11 cellular contexts compared by ENCODE assay signal in genomic region chr15:49876401-49877038, GRCh38.
DNase-seq lines count a peak whose midpoint lies in the region; TF ChIP-seq lines count a peak whose summit lies in the region.
"Had no signal": no experiment of that assay in that cellular context is flagged by ENCODE, and none has a peak within 500 bp of the region (broad histone marks: within the 10 kb centered on the region; RNA-seq: fewer than 3 reads in every experiment).

No MANE protein-coding gene starts in this region.

- no peak for TF ChIP-seq POLR2A in lower leg skin (IDR thresholded peaks at IDR 0.05)

- no peaks in the 10 kb centered on the region for H3K79me2 ChIP-seq in MM.1S (ENCODE audit: low read length)

- intact Hi-C loops in lower leg skin (cut with DNase I; ENCODE audit: low total_unique reads) = no loop called here

- H3F3A ChIP-seq in MM.1S (ENCODE audit: insufficient read depth, low read length) = no peaks in the 10 kb centered on the region

- no peaks in the 10 kb centered on the region for H3K9me2 ChIP-seq in MM.1S (replicated peaks; ENCODE audit: insufficient read depth, low read length)

- H3K4me3 ChIP-seq in AG09309 (ENCODE audit: control insufficient read depth, low read depth, low read length) (no peak overlapping the region), MM.1S (ENCODE audit: low read length) (no peak overlapping the region), epithelial cell of esophagus (ENCODE audit: low read length) (no peak overlapping the region), muscle layer of colon (ENCODE audit: low read depth in 1 of 2, low read length in 2 of 2) (no peak overlapping the region), lower leg skin (ENCODE audit: low read depth, poor library complexity, severe bottlenecking) (no peak overlapping the region)
- H3K4me3 ChIP-seq: BLaER1 treated with 17β-estradiol and CSF1 and Interleukin-3, amounts not matched to agents 10 nM and 100 nM had no signal

- H3K27ac ChIP-seq in MM.1S (ENCODE audit: low read length) (no peak overlapping the region), muscle layer of colon (ENCODE audit: low read depth, low read length) (peak overlapping the region; percentile 5)
- H3K27ac ChIP-seq: BLaER1 treated with 17β-estradiol and CSF1 and Interleukin-3, amounts not matched to agents 10 nM and 100 nM had no signal

- H3K4me2 ChIP-seq in MM.1S (ENCODE audit: low read depth, low read length) = no peak overlapping the region
- H3K4me2 ChIP-seq: BLaER1 treated with 17β-estradiol and CSF1 and Interleukin-3, amounts not matched to agents 10 nM and 100 nM had no signal

- TF ChIP-seq CTCF in AG09309 (IDR thresholded peaks at IDR 0.05; ENCODE audit: control insufficient read depth, insufficient read depth, low read depth, low read length, missing control alignments) (peak; percentile 14), MM.1S (IDR thresholded peaks at IDR 0.05; ENCODE audit: low read length) (peak; percentile 68), epithelial cell of esophagus (IDR thresholded peaks at IDR 0.05; ENCODE audit: insufficient read depth, low read depth, low read length, missing control alignments) (peak; percentile 38), lower leg skin (IDR thresholded peaks at IDR 0.05) (no peak)

- H3K4me1 ChIP-seq in MM.1S (ENCODE audit: low read length) (peaks cover 3% of the 10 kb centered on the region; the same call in 1 of the 2 replicates), muscle layer of colon (ENCODE audit: insufficient read depth, low read length) (peaks cover 40% of the 10 kb centered on the region)
- H3K4me1 ChIP-seq: BLaER1 treated with 17β-estradiol and CSF1 and Interleukin-3, amounts not matched to agents 10 nM and 100 nM had no signal

- no peaks in the 10 kb centered on the region for H4K20me1 ChIP-seq in MM.1S (ENCODE audit: insufficient read depth, low read length)
- H4K20me1 ChIP-seq: BLaER1 treated with 17β-estradiol and CSF1 and Interleukin-3, amounts not matched to agents 10 nM and 100 nM had no signal

- H3K9me3 ChIP-seq in MM.1S (replicated peaks; ENCODE audit: insufficient read depth, low read length) = no peaks in the 10 kb centered on the region
- H3K9me3 ChIP-seq in muscle layer of colon (ENCODE audit: low read length) = no peaks in the 10 kb centered on the region
- H3K9me3 ChIP-seq: BLaER1 treated with 17β-estradiol and CSF1 and Interleukin-3, amounts not matched to agents 10 nM and 100 nM had no signal

- no peak overlapping the region for H2AFZ ChIP-seq in MM.1S (ENCODE audit: low read length)

- H3K36me3 ChIP-seq in MM.1S (replicated peaks; ENCODE audit: insufficient read depth, low read length) (no peaks in the 10 kb centered on the region), muscle layer of colon (ENCODE audit: insufficient read depth, low read length) (no peaks in the 10 kb centered on the region)

- H3K9ac ChIP-seq in MM.1S (ENCODE audit: low read length) = no peak overlapping the region
- H3K9ac ChIP-seq in muscle layer of colon (ENCODE audit: low read length) = no peak overlapping the region
- H3K9ac ChIP-seq: BLaER1 treated with 17β-estradiol and CSF1 and Interleukin-3, amounts not matched to agents 10 nM and 100 nM had no signal

- DNase-seq in AG09309 (ENCODE audit: low read depth) (no peak), MM.1S (peak; percentile 10), epithelial cell of esophagus (ENCODE audit: low read depth) (peak; percentile 46), activated T-cell treated with anti-CD3 and anti-CD28 coated beads for 4 hours (no peak), lower leg skin (ENCODE audit: low spot score in 2 of 2) (no peak)
- no peak for DNase-seq in activated CD8-positive, alpha-beta memory T cell treated with anti-CD3 and anti-CD28 coated beads, Interleukin-2, amount 50 U/mL, for 4 hours
- no peak for DNase-seq in stimulated activated naive CD4-positive, alpha-beta T cell treated with Interleukin-2 at 50 U/mL for 16 hours (lab: John Stamatoyannopoulos, UW)
- DNase-seq: NCI-H1436 treated with DMSO at 0.1 percent for 48 hours; stimulated activated CD4-positive, alpha-beta T cell treated with anti-CD3 and anti-CD28 coated beads, Interleukin-2, amount 100 ng/mL, for 24 hours had no signal

- H3K27me3 ChIP-seq in MM.1S (replicated peaks; ENCODE audit: insufficient read depth, low read length) = no peaks in the 10 kb centered on the region
- no peaks in the 10 kb centered on the region for H3K27me3 ChIP-seq in muscle layer of colon (ENCODE audit: control insufficient read depth in 1 of 2, insufficient read depth in 2 of 2, low read length in 2 of 2)
- H3K27me3 ChIP-seq: BLaER1 treated with 17β-estradiol and CSF1 and Interleukin-3, amounts not matched to agents 10 nM and 100 nM had no signal

- WGBS in lower leg skin, 2 donors = 70 to 71% methylated on average over 5 of the region's 5 CpGs

Comparison
In these comparisons a context has a peak if more than half of its experiments do, and no peak if none do; other contexts are left out.
1. DNase-seq: peak in MM.1S (single experiment) and epithelial cell of esophagus (single experiment); none in AG09309 (single experiment), activated CD8-positive, alpha-beta memory T cell treated with anti-CD3 and anti-CD28 coated beads, Interleukin-2, amount 50 U/mL, for 4 hours (single experiment), stimulated activated naive CD4-positive, alpha-beta T cell treated with Interleukin-2 at 50 U/mL for 16 hours (single experiment), activated T-cell treated with anti-CD3 and anti-CD28 coated beads for 4 hours (single experiment) and lower leg skin (0 of 2).
2. CTCF ChIP-seq: peak in AG09309 (single experiment), MM.1S (single experiment) and epithelial cell of esophagus (single experiment); none in lower leg skin (0 of 3).